ENCODE assay signal across 1 cellular context in the genomic region with DNA sequence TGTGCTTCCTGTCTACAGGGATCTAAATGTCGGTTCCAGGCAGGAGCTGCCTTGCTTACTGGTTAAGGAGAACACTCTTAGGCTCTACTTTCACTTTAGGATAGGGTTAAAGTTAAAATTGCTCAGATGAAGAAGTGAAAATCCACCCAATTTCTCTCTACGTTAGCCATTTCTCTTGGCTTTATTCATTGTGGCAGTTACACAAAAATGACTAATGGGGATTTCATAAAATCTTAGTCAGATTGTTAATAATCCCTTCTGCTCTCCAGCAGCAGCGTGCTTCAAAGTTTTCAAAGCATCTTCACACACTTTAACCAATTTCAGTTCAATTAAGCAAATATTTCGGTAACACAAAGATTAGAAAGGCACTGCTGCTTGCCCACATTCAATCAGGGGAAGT.
TF ChIP-seq lines count a peak whose summit lies in the region.

No MANE protein-coding gene starts in this region.

TF ChIP-seq in GM12878, 131 proteins besides CTCF, POLR2A, EP300 and RAD21 (continued from another document):
- TF ChIP-seq, protein P1, sequence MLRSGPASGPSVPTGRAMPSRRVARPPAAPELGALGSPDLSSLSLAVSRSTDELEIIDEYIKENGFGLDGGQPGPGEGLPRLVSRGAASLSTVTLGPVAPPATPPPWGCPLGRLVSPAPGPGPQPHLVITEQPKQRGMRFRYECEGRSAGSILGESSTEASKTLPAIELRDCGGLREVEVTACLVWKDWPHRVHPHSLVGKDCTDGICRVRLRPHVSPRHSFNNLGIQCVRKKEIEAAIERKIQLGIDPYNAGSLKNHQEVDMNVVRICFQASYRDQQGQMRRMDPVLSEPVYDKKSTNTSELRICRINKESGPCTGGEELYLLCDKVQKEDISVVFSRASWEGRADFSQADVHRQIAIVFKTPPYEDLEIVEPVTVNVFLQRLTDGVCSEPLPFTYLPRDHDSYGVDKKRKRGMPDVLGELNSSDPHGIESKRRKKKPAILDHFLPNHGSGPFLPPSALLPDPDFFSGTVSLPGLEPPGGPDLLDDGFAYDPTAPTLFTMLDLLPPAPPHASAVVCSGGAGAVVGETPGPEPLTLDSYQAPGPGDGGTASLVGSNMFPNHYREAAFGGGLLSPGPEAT (IDR thresholded peaks at IDR 0.05; ENCODE audit: low read depth): peak; percentile 74; the same call in 1 of the 2 replicates
- TF ChIP-seq JUNB (IDR thresholded peaks at IDR 0.05) (peak; percentile 74), SREBF2 (IDR thresholded peaks at IDR 0.05; ENCODE audit: low read length) (no peak), ZNF622 (IDR thresholded peaks at IDR 0.05) (no peak), IRF4 (IDR thresholded peaks at IDR 0.05; ENCODE audit: low read depth, low read length) (0 out of 2 replicates have a peak, but pooled peaks have one; percentile 33), NR2F1 (conservative IDR thresholded peaks at IDR 0.05) (0 out of 2 replicates have a peak, but pooled peaks have one; percentile 32), ZBED1 (IDR thresholded peaks at IDR 0.05; ENCODE audit: borderline replicate concordance) (no peak), RCOR1 (conservative IDR thresholded peaks at IDR 0.05; ENCODE audit: low read depth, low read length) (no peak), IKZF2 (IDR thresholded peaks at IDR 0.05) (peak; percentile 38 to 66; a peak in 3 of 4 replicates), NFIC (IDR thresholded peaks at IDR 0.05; ENCODE audit: low read depth, low read length) (peak; percentile 84), CBFB (IDR thresholded peaks at IDR 0.05; ENCODE audit: low read depth) (no peak), TCF7 (IDR thresholded peaks at IDR 0.05; ENCODE audit: borderline replicate concordance) (0 out of 2 replicates have a peak, but pooled peaks have one; percentile 18), CBX3 (IDR thresholded peaks at IDR 0.05; ENCODE audit: borderline replicate concordance, low read depth) (no peak), SPI1 (IDR thresholded peaks at IDR 0.05; ENCODE audit: borderline replicate concordance, insufficient read depth, low read depth, low read length) (peak; percentile 43), ZNF274 (IDR thresholded peaks at IDR 0.05; ENCODE audit: insufficient read depth, insufficient read length) (no peak), CBX5 (IDR thresholded peaks at IDR 0.05; ENCODE audit: low read depth) (no peak), EGR1 (IDR thresholded peaks at IDR 0.05; ENCODE audit: borderline replicate concordance in 1 of 2, low read depth in 2 of 2, low read length in 2 of 2) (no peak), FOXM1 (IDR thresholded peaks at IDR 0.05; ENCODE audit: low read depth, low read length) (0 out of 2 replicates have a peak, but pooled peaks have one; percentile 46)
- TF ChIP-seq, protein P2, sequence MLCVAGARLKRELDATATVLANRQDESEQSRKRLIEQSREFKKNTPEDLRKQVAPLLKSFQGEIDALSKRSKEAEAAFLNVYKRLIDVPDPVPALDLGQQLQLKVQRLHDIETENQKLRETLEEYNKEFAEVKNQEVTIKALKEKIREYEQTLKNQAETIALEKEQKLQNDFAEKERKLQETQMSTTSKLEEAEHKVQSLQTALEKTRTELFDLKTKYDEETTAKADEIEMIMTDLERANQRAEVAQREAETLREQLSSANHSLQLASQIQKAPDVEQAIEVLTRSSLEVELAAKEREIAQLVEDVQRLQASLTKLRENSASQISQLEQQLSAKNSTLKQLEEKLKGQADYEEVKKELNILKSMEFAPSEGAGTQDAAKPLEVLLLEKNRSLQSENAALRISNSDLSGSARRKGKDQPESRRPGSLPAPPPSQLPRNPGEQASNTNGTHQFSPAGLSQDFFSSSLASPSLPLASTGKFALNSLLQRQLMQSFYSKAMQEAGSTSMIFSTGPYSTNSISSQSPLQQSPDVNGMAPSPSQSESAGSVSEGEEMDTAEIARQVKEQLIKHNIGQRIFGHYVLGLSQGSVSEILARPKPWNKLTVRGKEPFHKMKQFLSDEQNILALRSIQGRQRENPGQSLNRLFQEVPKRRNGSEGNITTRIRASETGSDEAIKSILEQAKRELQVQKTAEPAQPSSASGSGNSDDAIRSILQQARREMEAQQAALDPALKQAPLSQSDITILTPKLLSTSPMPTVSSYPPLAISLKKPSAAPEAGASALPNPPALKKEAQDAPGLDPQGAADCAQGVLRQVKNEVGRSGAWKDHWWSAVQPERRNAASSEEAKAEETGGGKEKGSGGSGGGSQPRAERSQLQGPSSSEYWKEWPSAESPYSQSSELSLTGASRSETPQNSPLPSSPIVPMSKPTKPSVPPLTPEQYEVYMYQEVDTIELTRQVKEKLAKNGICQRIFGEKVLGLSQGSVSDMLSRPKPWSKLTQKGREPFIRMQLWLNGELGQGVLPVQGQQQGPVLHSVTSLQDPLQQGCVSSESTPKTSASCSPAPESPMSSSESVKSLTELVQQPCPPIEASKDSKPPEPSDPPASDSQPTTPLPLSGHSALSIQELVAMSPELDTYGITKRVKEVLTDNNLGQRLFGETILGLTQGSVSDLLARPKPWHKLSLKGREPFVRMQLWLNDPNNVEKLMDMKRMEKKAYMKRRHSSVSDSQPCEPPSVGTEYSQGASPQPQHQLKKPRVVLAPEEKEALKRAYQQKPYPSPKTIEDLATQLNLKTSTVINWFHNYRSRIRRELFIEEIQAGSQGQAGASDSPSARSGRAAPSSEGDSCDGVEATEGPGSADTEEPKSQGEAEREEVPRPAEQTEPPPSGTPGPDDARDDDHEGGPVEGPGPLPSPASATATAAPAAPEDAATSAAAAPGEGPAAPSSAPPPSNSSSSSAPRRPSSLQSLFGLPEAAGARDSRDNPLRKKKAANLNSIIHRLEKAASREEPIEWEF (IDR thresholded peaks at IDR 0.05; ENCODE audit: insufficient replicate concordance, low read depth, low read length): no peak
- TF ChIP-seq, protein P3, sequence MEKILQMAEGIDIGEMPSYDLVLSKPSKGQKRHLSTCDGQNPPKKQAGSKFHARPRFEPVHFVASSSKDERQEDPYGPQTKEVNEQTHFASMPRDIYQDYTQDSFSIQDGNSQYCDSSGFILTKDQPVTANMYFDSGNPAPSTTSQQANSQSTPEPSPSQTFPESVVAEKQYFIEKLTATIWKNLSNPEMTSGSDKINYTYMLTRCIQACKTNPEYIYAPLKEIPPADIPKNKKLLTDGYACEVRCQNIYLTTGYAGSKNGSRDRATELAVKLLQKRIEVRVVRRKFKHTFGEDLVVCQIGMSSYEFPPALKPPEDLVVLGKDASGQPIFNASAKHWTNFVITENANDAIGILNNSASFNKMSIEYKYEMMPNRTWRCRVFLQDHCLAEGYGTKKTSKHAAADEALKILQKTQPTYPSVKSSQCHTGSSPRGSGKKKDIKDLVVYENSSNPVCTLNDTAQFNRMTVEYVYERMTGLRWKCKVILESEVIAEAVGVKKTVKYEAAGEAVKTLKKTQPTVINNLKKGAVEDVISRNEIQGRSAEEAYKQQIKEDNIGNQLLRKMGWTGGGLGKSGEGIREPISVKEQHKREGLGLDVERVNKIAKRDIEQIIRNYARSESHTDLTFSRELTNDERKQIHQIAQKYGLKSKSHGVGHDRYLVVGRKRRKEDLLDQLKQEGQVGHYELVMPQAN (conservative IDR thresholded peaks at IDR 0.05): no peak
- TF ChIP-seq, protein P4, sequence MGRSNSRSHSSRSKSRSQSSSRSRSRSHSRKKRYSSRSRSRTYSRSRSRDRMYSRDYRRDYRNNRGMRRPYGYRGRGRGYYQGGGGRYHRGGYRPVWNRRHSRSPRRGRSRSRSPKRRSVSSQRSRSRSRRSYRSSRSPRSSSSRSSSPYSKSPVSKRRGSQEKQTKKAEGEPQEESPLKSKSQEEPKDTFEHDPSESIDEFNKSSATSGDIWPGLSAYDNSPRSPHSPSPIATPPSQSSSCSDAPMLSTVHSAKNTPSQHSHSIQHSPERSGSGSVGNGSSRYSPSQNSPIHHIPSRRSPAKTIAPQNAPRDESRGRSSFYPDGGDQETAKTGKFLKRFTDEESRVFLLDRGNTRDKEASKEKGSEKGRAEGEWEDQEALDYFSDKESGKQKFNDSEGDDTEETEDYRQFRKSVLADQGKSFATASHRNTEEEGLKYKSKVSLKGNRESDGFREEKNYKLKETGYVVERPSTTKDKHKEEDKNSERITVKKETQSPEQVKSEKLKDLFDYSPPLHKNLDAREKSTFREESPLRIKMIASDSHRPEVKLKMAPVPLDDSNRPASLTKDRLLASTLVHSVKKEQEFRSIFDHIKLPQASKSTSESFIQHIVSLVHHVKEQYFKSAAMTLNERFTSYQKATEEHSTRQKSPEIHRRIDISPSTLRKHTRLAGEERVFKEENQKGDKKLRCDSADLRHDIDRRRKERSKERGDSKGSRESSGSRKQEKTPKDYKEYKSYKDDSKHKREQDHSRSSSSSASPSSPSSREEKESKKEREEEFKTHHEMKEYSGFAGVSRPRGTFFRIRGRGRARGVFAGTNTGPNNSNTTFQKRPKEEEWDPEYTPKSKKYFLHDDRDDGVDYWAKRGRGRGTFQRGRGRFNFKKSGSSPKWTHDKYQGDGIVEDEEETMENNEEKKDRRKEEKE (IDR thresholded peaks at IDR 0.05): no peak
- TF ChIP-seq, protein P5, sequence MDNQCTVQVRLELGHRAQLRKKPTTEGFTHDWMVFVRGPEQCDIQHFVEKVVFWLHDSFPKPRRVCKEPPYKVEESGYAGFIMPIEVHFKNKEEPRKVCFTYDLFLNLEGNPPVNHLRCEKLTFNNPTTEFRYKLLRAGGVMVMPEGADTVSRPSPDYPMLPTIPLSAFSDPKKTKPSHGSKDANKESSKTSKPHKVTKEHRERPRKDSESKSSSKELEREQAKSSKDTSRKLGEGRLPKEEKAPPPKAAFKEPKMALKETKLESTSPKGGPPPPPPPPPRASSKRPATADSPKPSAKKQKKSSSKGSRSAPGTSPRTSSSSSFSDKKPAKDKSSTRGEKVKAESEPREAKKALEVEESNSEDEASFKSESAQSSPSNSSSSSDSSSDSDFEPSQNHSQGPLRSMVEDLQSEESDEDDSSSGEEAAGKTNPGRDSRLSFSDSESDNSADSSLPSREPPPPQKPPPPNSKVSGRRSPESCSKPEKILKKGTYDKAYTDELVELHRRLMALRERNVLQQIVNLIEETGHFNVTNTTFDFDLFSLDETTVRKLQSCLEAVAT (IDR thresholded peaks at IDR 0.05): no peak
